In genomic region chr14:23327947-23328744, GRCh38 we compare ENCODE assay signal across 9 cellular contexts. TPM values are rescaled to one million over a fixed set of nuclear protein-coding genes. Genes with fewer than 3 reads are reported as not detected.
DNase-seq lines count a peak whose midpoint lies in the region; ATAC-seq and TF ChIP-seq lines count a peak whose summit lies in the region.
"Had no signal": no experiment of that assay in that cellular context is flagged by ENCODE, and none has a peak within 500 bp of the region (broad histone marks: within the 10 kb centered on the region; RNA-seq: fewer than 3 reads in every experiment).

No MANE protein-coding gene starts in this region.

- H3K27ac Mint-ChIP-seq in naive thymus-derived CD4-positive, alpha-beta T cell = peak overlapping the region in 3 of 9 donors; percentile 6 to 34 (median 23)

- peaks cover 0 to under 1% of the 10 kb centered on the region in 2 donors for H3K4me1 ChIP-seq in naive thymus-derived CD4-positive, alpha-beta T cell (ENCODE audit: control insufficient read depth in 2 of 2, insufficient read depth in 2 of 2, low read length in 2 of 2)
- H3K4me1 ChIP-seq in stomach = peaks cover 2 to 27% (median 15%) of the 10 kb centered on the region in 4 donors

- intact Hi-C loops in naive thymus-derived CD4-positive, alpha-beta T cell (cut with micrococcal nuclease) = loop anchor here (1.0 kb wide), 4 partner anchors 24 to 234 kb away; partner anchors contain the start of gene SLC22A17 (in 1 of the 2)
- intact Hi-C loops in stomach (cut with DNase I; ENCODE audit: low total_unique reads) = loop anchor here (10.0 kb wide), 2 partner anchors 137 to 237 kb away; partner anchors contain the start of genes AP1G2 and NGDN

- ATAC-seq in naive thymus-derived CD4-positive, alpha-beta T cell = peak; percentile 86
- ATAC-seq in GM18498 (IDR thresholded peaks at IDR 0.05; ENCODE audit: unreplicated experiment) = no peak

- TF ChIP-seq POLR2A in stomach (IDR thresholded peaks at IDR 0.05) = no peak

- no peak for TF ChIP-seq EP300 in stomach (IDR thresholded peaks at IDR 0.05)

- peaks cover 0 to 19% (median 3%) of the 10 kb centered on the region in 5 donors for H3K36me3 Mint-ChIP-seq in naive thymus-derived CD4-positive, alpha-beta T cell

- CTCF ChIA-PET in naive thymus-derived CD4-positive, alpha-beta T cell (lab: Charles Lee) = interaction anchor here (1.5 to 4.6 kb wide), 3 partner anchors 51 to 64 kb away, joined by 3 to 30 read pairs (median 7); no protein-coding TSS in a partner anchor

- TF ChIP-seq CTCF in epithelial cell of proximal tubule (conservative IDR thresholded peaks at IDR 0.05; ENCODE audit: low read depth, low read length) = peak; percentile 94
- TF ChIP-seq CTCF in stomach (IDR thresholded peaks at IDR 0.05) = peak in 5 of 7 experiments; percentile 77 to 91 (median 82)

- no peaks in the 10 kb centered on the region for H3K9me3 ChIP-seq in naive thymus-derived CD4-positive, alpha-beta T cell (ENCODE audit: control insufficient read depth in 2 of 3, low read length in 3 of 3)
- H3K9me3 ChIP-seq in stomach = no peaks in the 10 kb centered on the region

- no peaks in the 10 kb centered on the region for H3K9me3 Mint-ChIP-seq in naive thymus-derived CD4-positive, alpha-beta T cell

- 28 to 39% (median 36%) methylated on average over 4 of the region's 4 CpGs for WGBS in stomach, 5 donors

- H3K27ac ChIP-seq in naive thymus-derived CD4-positive, alpha-beta T cell (ENCODE audit: low read depth, low read length) = no peak overlapping the region
- peak overlapping the region in 2 of 5 donors; percentile 16 to 54 for H3K27ac ChIP-seq in stomach

- H3K4me3 ChIP-seq in epithelial cell of proximal tubule (ENCODE audit: low read depth, low read length) (no peak overlapping the region), stomach (no peak overlapping the region)
- no peak overlapping the region for H3K4me3 ChIP-seq in naive thymus-derived CD4-positive, alpha-beta T cell (ENCODE audit: low read length)

- DNase-seq in DMS153 (lab: John Stamatoyannopoulos, UW) (peak; percentile 43), HT-29 (ENCODE audit: low spot score) (peak; percentile 82), NOMO-1 treated with dmso at 0.1 percent for 144 hours (lab: John Stamatoyannopoulos, UW; ENCODE audit: unreplicated experiment) (peak; percentile 68), epithelial cell of proximal tubule (ENCODE audit: low read depth) (peak; percentile 46), stomach (peak; percentile 79)
- DNase-seq in activated CD8-positive, alpha-beta memory T cell treated with anti-CD3 and anti-CD28 coated beads, Interleukin-2, amount 50 U/mL, for 24 hours (ENCODE audit: extremely low read depth) = peak; percentile 28
- peak in 8 of 9 donors; percentile 49 to 69 (median 59) for DNase-seq in naive thymus-derived CD4-positive, alpha-beta T cell

- H3K27me3 ChIP-seq in naive thymus-derived CD4-positive, alpha-beta T cell (ENCODE audit: control insufficient read depth in 2 of 2, insufficient read depth in 2 of 2, low read length in 2 of 2) = no peaks in the 10 kb centered on the region
- H3K27me3 ChIP-seq in stomach = no peaks in the 10 kb centered on the region

- peaks cover 3 to 11% (median 8%) of the 10 kb centered on the region in 7 donors for H3K4me1 Mint-ChIP-seq in naive thymus-derived CD4-positive, alpha-beta T cell

- no peak overlapping the region for H3K4me3 Mint-ChIP-seq in naive thymus-derived CD4-positive, alpha-beta T cell

- peaks cover 0 to 6% (median 0%) of the 10 kb centered on the region in 5 donors for H3K27me3 Mint-ChIP-seq in naive thymus-derived CD4-positive, alpha-beta T cell

- H3K36me3 ChIP-seq in naive thymus-derived CD4-positive, alpha-beta T cell (ENCODE audit: control insufficient read depth in 2 of 3, insufficient read depth in 3 of 3, low read length in 3 of 3) = peaks cover 14 to 26% (median 17%) of the 10 kb centered on the region in 3 experiments
- H3K36me3 ChIP-seq in stomach = peaks cover 24 to 37% (median 32%) of the 10 kb centered on the region in 4 donors

- POLR2A ChIA-PET in naive thymus-derived CD4-positive, alpha-beta T cell (lab: Charles Lee) = interaction anchor here (0.7 kb wide), 1 partner anchor 52 kb away, joined by 3 read pairs; no protein-coding TSS in a partner anchor

RNA-seq across cellular contexts. Expression of gene PABPN1, which starts 6.9 kb away (rescaled TPM):
- 63.4 and 72.1 TPM in 2 replicates for total RNA-seq in HT-29 (2014; rRNA removed; shearing (Covaris generic))
- total RNA-seq in epithelial cell of proximal tubule (62.2 and 79.9 TPM in 2 replicates), stomach (100 to 1,000 TPM in 2 of 5 donors, 10 to 100 TPM in 3; 24.5 to 152 (median 70.5) TPM)
- 100 to 1,000 TPM; 176 to 213 (median 196) TPM for total RNA-seq in naive thymus-derived CD4-positive, alpha-beta T cell
- polyA plus RNA-seq in naive thymus-derived CD4-positive, alpha-beta T cell = 10 to 100 TPM; 57.5 to 94.5 TPM
- polyA plus RNA-seq in stomach = 100 to 1,000 TPM; 131 to 190 (median 147) TPM

RNA-seq across cellular contexts. Expression of gene BCL2L2, which starts 21.5 kb away (rescaled TPM):
- total RNA-seq in HT-29 (2014; rRNA removed; shearing (Covaris generic)) = 14.6 and 20.3 TPM in 2 replicates
- total RNA-seq in epithelial cell of proximal tubule (10.7 and 13.3 TPM in 2 replicates), stomach (10 to 100 TPM; 14.0 to 47.5 (median 39.8) TPM)
- 1 to 10 TPM; 2.8 to 8.0 (median 5.6) TPM for total RNA-seq in naive thymus-derived CD4-positive, alpha-beta T cell
- not detected for polyA plus RNA-seq in naive thymus-derived CD4-positive, alpha-beta T cell
- polyA plus RNA-seq in stomach = 10 to 100 TPM; 28.1 to 84.1 (median 48.4) TPM

RNA-seq across cellular contexts. Expression of gene SLC22A17, which starts 24.5 kb away (rescaled TPM):
- total RNA-seq in HT-29 (2014; rRNA removed; shearing (Covaris generic)) = not detected in 2 replicates
- total RNA-seq in epithelial cell of proximal tubule = 4.3 and 7.3 TPM in 2 replicates
- total RNA-seq in naive thymus-derived CD4-positive, alpha-beta T cell = 10 to 100 TPM in 3 of 5 experiments, 1 to 10 TPM in 2; 1.9 to 30.0 (median 22.6) TPM
- 10 to 100 TPM in 1 of 2 donors, 1 to 10 TPM in 1; 9.7 to 10.8 TPM for polyA plus RNA-seq in naive thymus-derived CD4-positive, alpha-beta T cell
- total RNA-seq in stomach = 10 to 100 TPM; 14.1 to 33.3 (median 22.3) TPM
- polyA plus RNA-seq in stomach = 10 to 100 TPM in 2 of 3 donors, 1 to 10 TPM in 1; 7.0 to 18.3 (median 12.5) TPM

RNA-seq across cellular contexts. Expression of gene PPP1R3E, which starts 25.5 kb away (rescaled TPM):
- 2.7 and 4.3 TPM in 2 replicates for total RNA-seq in HT-29 (2014; rRNA removed; shearing (Covaris generic))
- total RNA-seq in epithelial cell of proximal tubule (1.5 and 1.6 TPM in 2 replicates), stomach (10 to 100 TPM in 1 of 5 donors, 1 to 10 TPM in 4; 1.7 to 17.0 (median 6.8) TPM)
- 100 to 1,000 TPM in 2 of 5 experiments, 10 to 100 TPM in 3; 35.7 to 138 (median 67.0) TPM for total RNA-seq in naive thymus-derived CD4-positive, alpha-beta T cell
- 1 to 10 TPM; 1.6 to 2.9 TPM for polyA plus RNA-seq in naive thymus-derived CD4-positive, alpha-beta T cell
- 10 to 100 TPM; 13.5 to 17.6 (median 16.4) TPM for polyA plus RNA-seq in stomach

RNA-seq across cellular contexts. Expression of gene EFS, which starts 36.8 kb away (rescaled TPM):
- total RNA-seq in HT-29 (2014; rRNA removed; shearing (Covaris generic)) = not detected in 2 replicates
- 5.0 and 15.2 TPM in 2 replicates for total RNA-seq in epithelial cell of proximal tubule
- not detected for total RNA-seq in naive thymus-derived CD4-positive, alpha-beta T cell
- not detected for polyA plus RNA-seq in naive thymus-derived CD4-positive, alpha-beta T cell
- 1 to 10 TPM; 3.1 to 9.6 (median 5.5) TPM for total RNA-seq in stomach
- polyA plus RNA-seq in stomach = 10 to 100 TPM in 1 of 3 donors, 1 to 10 TPM in 2; 3.4 to 20.6 (median 6.8) TPM
- total RNA-seq: T-helper 2 cell treated with Interferon-gamma antibody and Interleukin-4, amounts not matched to agents 100 ng/mL and 5 ng/mL, for 36 hours had no signal

Comparison
In these comparisons a context has a peak if more than half of its experiments do, and no peak if none do; other contexts are left out.
1. DNase-seq: peak in every context shown above with its lines; median percentile 82 in HT-29; 79 in stomach; 68 in NOMO-1 treated with dmso at 0.1 percent for 144 hours; 59 in naive thymus-derived CD4-positive, alpha-beta T cell; 46 in epithelial cell of proximal tubule; 43 in DMS153; 28 in activated CD8-positive, alpha-beta memory T cell treated with anti-CD3 and anti-CD28 coated beads, Interleukin-2, amount 50 U/mL, for 24 hours.